Comparison of ENCODE assay signal across 12 cellular contexts in the genomic region with DNA sequence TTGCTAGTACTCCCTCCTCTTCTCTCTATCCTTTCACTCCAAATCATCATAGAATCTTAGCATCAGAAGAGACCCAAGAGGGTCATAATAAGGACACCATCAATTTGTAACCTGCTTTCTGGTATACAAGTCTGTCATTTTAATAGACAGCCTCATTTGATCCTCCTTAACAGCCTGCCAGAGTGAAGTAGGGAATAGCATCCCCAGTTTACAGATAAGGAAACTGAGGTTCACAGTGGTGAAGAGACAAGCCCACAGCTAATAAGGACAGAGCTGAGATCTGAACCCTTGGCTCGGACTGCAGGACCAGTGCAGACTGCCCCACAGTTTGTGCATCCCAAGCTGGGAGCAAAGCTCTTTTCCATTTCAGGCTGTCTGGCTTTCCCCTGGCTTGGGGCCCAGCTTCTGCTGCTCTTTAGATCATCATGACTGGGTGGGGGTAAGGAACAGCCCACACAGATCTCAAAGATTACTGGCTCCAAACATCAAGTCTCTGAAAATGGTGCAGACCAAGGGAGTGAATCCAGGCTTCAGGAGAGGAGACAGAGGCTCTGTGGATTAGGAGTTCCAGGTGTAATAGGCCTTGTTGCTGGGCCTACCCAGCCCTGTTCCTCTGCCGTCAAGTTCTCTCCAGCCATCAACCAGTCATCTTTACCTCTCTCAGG. TPM values are rescaled to one million over a fixed set of nuclear protein-coding genes. Genes with fewer than 3 reads are reported as not detected.
DNase-seq lines count a peak whose midpoint lies in the region; ATAC-seq and TF ChIP-seq lines count a peak whose summit lies in the region.
"Had no signal": no experiment of that assay in that cellular context is flagged by ENCODE, and none has a peak within 500 bp of the region (broad histone marks: within the 10 kb centered on the region; RNA-seq: fewer than 3 reads in every experiment).

No MANE protein-coding gene starts in this region.

- H3K4me3 ChIP-seq in SK-N-SH (ENCODE audit: low read depth in 2 of 2, low read length in 1 of 2), result no peak overlapping the region
- no peak overlapping the region for H3K4me3 ChIP-seq in gastroesophageal sphincter

- peaks cover 9 to 34% of the 10 kb centered on the region in 2 experiments; a peak in 3 of 4 replicates for H3K4me1 ChIP-seq in SK-N-SH (ENCODE audit: control insufficient read depth in 1 of 2, insufficient read depth in 2 of 2, low read depth in 1 of 2, low read length in 1 of 2)
- H3K4me1 ChIP-seq in gastroesophageal sphincter, result peaks cover 0 to 45% (median 14%) of the 10 kb centered on the region in 3 donors

- no peaks in the 10 kb centered on the region for H3K9me3 Mint-ChIP-seq in osteocyte (ENCODE audit: unreplicated experiment)
- H3K9me3 Mint-ChIP-seq: activated naive CD4-positive, alpha-beta T cell treated with anti-CD3 and anti-CD28 coated beads, Interleukin-2, amount 50 U/mL, for 72 hours; CD4-positive, alpha-beta memory T cell had no signal

- H4K20me1 ChIP-seq in SK-N-SH (ENCODE audit: insufficient read depth), result no peaks in the 10 kb centered on the region

- H3K27me3 ChIP-seq in SK-N-SH (ENCODE audit: insufficient read depth), result no peaks in the 10 kb centered on the region
- no peaks in the 10 kb centered on the region for H3K27me3 ChIP-seq in gastroesophageal sphincter

- no peaks in the 10 kb centered on the region for H3K36me3 Mint-ChIP-seq in osteocyte (ENCODE audit: unreplicated experiment)
- H3K36me3 Mint-ChIP-seq: activated naive CD4-positive, alpha-beta T cell treated with anti-CD3 and anti-CD28 coated beads, Interleukin-2, amount 50 U/mL, for 72 hours; CD4-positive, alpha-beta memory T cell had no signal

- peak in 1 of 2 experiments; percentile 55; a peak in 2 of 4 replicates for TF ChIP-seq EP300 in SK-N-SH (IDR thresholded peaks at IDR 0.05; ENCODE audit: borderline replicate concordance in 1 of 2, low read depth in 1 of 2, low read length in 1 of 2)
- TF ChIP-seq EP300 in gastroesophageal sphincter (IDR thresholded peaks at IDR 0.05), result no peak

- no peaks in the 10 kb centered on the region for H3K9me3 ChIP-seq in SK-N-SH
- no peaks in the 10 kb centered on the region for H3K9me3 ChIP-seq in gastroesophageal sphincter

- no peak for TF ChIP-seq POLR2A in gastroesophageal sphincter (IDR thresholded peaks at IDR 0.05)

- no peaks in the 10 kb centered on the region for H3K9me2 ChIP-seq in SK-N-SH

- no peak overlapping the region for H3K4me3 Mint-ChIP-seq in osteocyte (ENCODE audit: unreplicated experiment)
- H3K4me3 Mint-ChIP-seq: CD4-positive, alpha-beta memory T cell had no signal

- H3K9ac ChIP-seq in SK-N-SH, result 0 out of 2 replicates have a peak overlapping the region, but pooled peaks have one; percentile 1

- no peaks in the 10 kb centered on the region for H3F3A ChIP-seq in SK-N-SH (replicated peaks; ENCODE audit: insufficient read depth)

- WGBS in SK-N-SH (ENCODE audit: low lambda C conversion rate), result no CpG with 5 or more reads among the region's 2 CpGs
- 13 to 20% methylated on average over 1 to 2 of the region's 2 CpGs for WGBS in gastroesophageal sphincter (ENCODE audit: low coverage in 1 of 2), 2 donors

- CTCF ChIA-PET in SK-N-SH (lab: Yijun Ruan, JAX), result interaction anchor here (0.9 to 7.2 kb wide), 18 partner anchors 8 to 127 kb away, joined by 3 to 42 read pairs (median 6); a partner anchor contains a TSS

- no peaks in the 10 kb centered on the region for H3K27me3 Mint-ChIP-seq in osteocyte (ENCODE audit: unreplicated experiment)
- H3K27me3 Mint-ChIP-seq: CD4-positive, alpha-beta memory T cell had no signal

- no peak for TF ChIP-seq CTCF in SK-N-SH (IDR thresholded peaks at IDR 0.05)
- TF ChIP-seq CTCF in gastroesophageal sphincter (IDR thresholded peaks at IDR 0.05), result no peak
- no peak for TF ChIP-seq CTCF in osteocyte (IDR thresholded peaks at IDR 0.05)

- peak; percentile 41 for DNase-seq in EL
- peak; percentile 69 for DNase-seq in SK-N-SH
- no peak for DNase-seq in osteocyte (ENCODE audit: extremely low spot score, unreplicated experiment)
- no peak for DNase-seq in caudate nucleus (lab: John Stamatoyannopoulos, UW)
- DNase-seq in SIG-M5 treated with dmso at 0.1 percent for 504 hours (lab: John Stamatoyannopoulos, UW; ENCODE audit: unreplicated experiment), result no peak
- DNase-seq: CD4-positive, alpha-beta memory T cell; NCI-H2107; SIG-M5 had no signal

- H3K27ac ChIP-seq in SK-N-SH (ENCODE audit: low read depth in 2 of 2, low read length in 1 of 2) (peak overlapping the region; percentile 48 to 99), gastroesophageal sphincter (peak overlapping the region; percentile 30 to 84 (median 78)), caudate nucleus (ENCODE audit: low read depth, low read length) (no peak overlapping the region)

- peaks cover 7% of the 10 kb centered on the region for H3K4me1 Mint-ChIP-seq in osteocyte (ENCODE audit: unreplicated experiment)

- ATAC-seq in gastroesophageal sphincter (peak; percentile 42), HG03139 (IDR thresholded peaks at IDR 0.05; ENCODE audit: unreplicated experiment) (no peak), HG03039 (IDR thresholded peaks at IDR 0.05; ENCODE audit: unreplicated experiment) (no peak)

- H3K27ac Mint-ChIP-seq in osteocyte (ENCODE audit: unreplicated experiment), result peak overlapping the region; percentile 66

- no peak; the same call in 1 of the 2 replicates for TF ChIP-seq RAD21 in SK-N-SH (IDR thresholded peaks at IDR 0.05; ENCODE audit: low read length)

- H3K36me3 ChIP-seq in SK-N-SH (replicated peaks in 1 of 2; ENCODE audit: control insufficient read depth in 1 of 2, insufficient read depth in 2 of 2, low read length in 1 of 2) (no peaks in the 10 kb centered on the region), gastroesophageal sphincter (no peaks in the 10 kb centered on the region)

- H3K79me2 ChIP-seq in SK-N-SH (ENCODE audit: insufficient read depth), result no peaks in the 10 kb centered on the region

- H2AFZ ChIP-seq in SK-N-SH (ENCODE audit: low read depth), result peak overlapping the region; percentile 86

- POLR2A ChIA-PET in SK-N-SH (lab: Yijun Ruan, JAX), result interaction anchor here (0.9 to 1.4 kb wide), 3 partner anchors 9 to 57 kb away, joined by 3 to 5 read pairs (median 4); a partner anchor contains a TSS

- peak overlapping the region; percentile 42; the same call in 1 of the 2 replicates for H3K4me2 ChIP-seq in SK-N-SH

TF ChIP-seq in SK-N-SH, 30 proteins besides CTCF, POLR2A, EP300 and RAD21:
- TF ChIP-seq FOXJ3 (CRISPR knock-in tag; IDR thresholded peaks at IDR 0.05) (0 out of 2 replicates have a peak, but pooled peaks have one; percentile 26), TCF12 (IDR thresholded peaks at IDR 0.05) (peak; percentile 40), FOXM1 (IDR thresholded peaks at IDR 0.05; ENCODE audit: low read depth) (no peak), NFIC (IDR thresholded peaks at IDR 0.05; ENCODE audit: borderline replicate concordance) (peak; percentile 76), GATA2 (CRISPR knock-in tag; IDR thresholded peaks at IDR 0.05) (peak; percentile 90), CHD2 (IDR thresholded peaks at IDR 0.05; ENCODE audit: low read length, partially characterized antibody) (peak; percentile 32), YY1 (IDR thresholded peaks at IDR 0.05; ENCODE audit: low read depth) (no peak), RCOR1 (IDR thresholded peaks at IDR 0.05; ENCODE audit: low read length) (peak; percentile 68)
TF ChIP-seq in SK-N-SH: peak in this region for 6.

RNA-seq across cellular contexts. Expression of a gene that starts 10.3 kb away (rescaled TPM):
- 101 and 128 TPM in 2 replicates for polyA plus RNA-seq in SK-N-SH (2012; rRNA removed)
- 92.5 and 132 TPM in 2 replicates for polyA plus RNA-seq in SK-N-SH (2012; cell fraction: cytosol; rRNA removed)
- polyA plus RNA-seq in SK-N-SH (2012; cell fraction: nucleus; rRNA removed), result 60.9 and 69.1 TPM in 2 replicates
- total RNA-seq in gastroesophageal sphincter (100 to 1,000 TPM; 209 to 428 (median 281) TPM), osteocyte (2,074 and 2,132 TPM in 2 replicates)

RNA-seq across cellular contexts. Expression of a gene that starts 15.3 kb away (rescaled TPM):
- 20.6 and 23.2 TPM in 2 replicates for polyA plus RNA-seq in SK-N-SH (2012; rRNA removed)
- 31.8 and 42.2 TPM in 2 replicates for polyA plus RNA-seq in SK-N-SH (2012; cell fraction: cytosol; rRNA removed)
- polyA plus RNA-seq in SK-N-SH (2012; cell fraction: nucleus; rRNA removed), result 11.8 and 25.8 TPM in 2 replicates
- total RNA-seq in gastroesophageal sphincter (1 to 10 TPM in 1 of 4 donors, under 1 TPM in 3; 0.40 to 4.3 (median 0.79) TPM), osteocyte (41.9 and 43.3 TPM in 2 replicates)

Comparison
In these comparisons a context has a peak if more than half of its experiments do, and no peak if none do; other contexts are left out.
1. DNase-seq: peak in EL (single experiment) and SK-N-SH (single experiment); none in osteocyte (single experiment), caudate nucleus (0 of 61) and SIG-M5 treated with dmso at 0.1 percent for 504 hours (single experiment).